12 cellular contexts compared by ENCODE assay signal in genomic region chr3:35638640-35639250, GRCh38. TPM values are rescaled to one million over a fixed set of nuclear protein-coding genes. Genes with fewer than 3 reads are reported as not detected.
A peak's percentile ranks its signal among the peaks of the same experiment; 100 is the strongest.
DNase-seq lines count a peak whose midpoint lies in the region; ATAC-seq, FAIRE-seq and TF ChIP-seq lines count a peak whose summit lies in the region.
"Had no signal": no experiment of that assay in that cellular context is flagged by ENCODE, and none has a peak within 500 bp of the region (broad histone marks: within the 10 kb centered on the region; RNA-seq: fewer than 3 reads in every experiment).

No MANE protein-coding gene starts in this region.

- no peak for TF ChIP-seq RAD21 in H1 (IDR thresholded peaks at IDR 0.05 in 1 of 2, conservative IDR thresholded peaks at IDR 0.05 in 1 of 2; ENCODE audit: low read depth in 2 of 2, low read length in 2 of 2)

- H2AFZ ChIP-seq in H1 (ENCODE audit: low read length): 0 out of 2 replicates have a peak overlapping the region, but pooled peaks have one; percentile 12

- H3K4me2 ChIP-seq in H1 (ENCODE audit: insufficient read depth in 1 of 2, low read depth in 2 of 2, low read length in 2 of 2): peak overlapping the region; percentile 96 to 100

- H3K9me3 Mint-ChIP-seq in naive thymus-derived CD8-positive, alpha-beta T cell: no peaks in the 10 kb centered on the region
- H3K9me3 Mint-ChIP-seq: activated T-helper 1 cell treated with anti-CD3 and anti-CD28 coated beads, Interleukin-12 subunit alpha, Interleukin-12 subunit beta, Interleukin-2, Interleukin-4 antibody, amounts not matched to agents 30 ng/mL and 10 ng/mL and 1 ng/mL, durations not matched to agents 14 hours and 24 hours and 36 hours; T-helper 1 cell treated with Interleukin-12 subunit alpha and Interleukin-12 subunit beta and Interleukin-4 antibody, amounts not matched to agents 30 μg/mL and 1 μg/mL, for 36 hours had no signal

- ATAC-seq in left ventricle myocardium superior (no peak), upper lobe of right lung (peak; percentile 9)
- no peak for ATAC-seq in naive thymus-derived CD8-positive, alpha-beta T cell

- H2BK15ac ChIP-seq in H1 (ENCODE audit: low read length): no peak overlapping the region

- H2BK120ac ChIP-seq in H1 (replicated peaks; ENCODE audit: low read depth, low read length): no peak overlapping the region

- no peaks in the 10 kb centered on the region for H3K79me2 ChIP-seq in H1 (ENCODE audit: control insufficient read depth in 1 of 2, insufficient read depth in 2 of 2, low read length in 2 of 2)

- no peak overlapping the region for H2BK20ac ChIP-seq in H1 (ENCODE audit: low read length)

- peaks cover 11% of the 10 kb centered on the region; the same call in 1 of the 2 replicates for H3K23me2 ChIP-seq in H1 (ENCODE audit: low read depth, low read length)

- POLR2A ChIA-PET in H1 (lab: Charles Lee; ENCODE audit: partially characterized antibody): interaction anchor here (0.6 kb wide), 1 partner anchor 1133 kb away, joined by 3 read pairs; no protein-coding TSS in a partner anchor
- POLR2A ChIA-PET in naive thymus-derived CD8-positive, alpha-beta T cell (lab: Charles Lee): no interaction called here

- H3K27ac ChIP-seq in cardiac muscle cell: no peak overlapping the region
- H3K27ac ChIP-seq in H1 (ENCODE audit: low read depth, low read length): no peak overlapping the region
- H3K27ac ChIP-seq in upper lobe of right lung: no peak overlapping the region

- no peak overlapping the region for H2BK5ac ChIP-seq in H1 (ENCODE audit: low read depth, low read length)

- H4K5ac ChIP-seq in H1 (ENCODE audit: insufficient read length, low read depth, low read length): no peak overlapping the region

- no peak overlapping the region for H3K23ac ChIP-seq in H1 (ENCODE audit: insufficient read length)

- H3K4me1 ChIP-seq in cardiac muscle cell (ENCODE audit: low read depth) (peaks cover 3% of the 10 kb centered on the region), H1 (replicated peaks in 1 of 4; ENCODE audit: control insufficient read depth in 3 of 4, insufficient read depth in 4 of 4, low read length in 3 of 4) (peaks cover 0 to 7% (median 4%) of the 10 kb centered on the region in 4 experiments; a peak in 5 of 7 replicates), upper lobe of right lung (no peaks in the 10 kb centered on the region)

- H3K27me3 Mint-ChIP-seq in naive thymus-derived CD8-positive, alpha-beta T cell: peaks cover 19 to 55% (median 26%) of the 10 kb centered on the region in 5 donors

- H3K14ac ChIP-seq in H1 (ENCODE audit: insufficient read length): no peak overlapping the region

- no peaks in the 10 kb centered on the region for H3K36me3 ChIP-seq in cardiac muscle cell
- H3K36me3 ChIP-seq in H1 (ENCODE audit: control insufficient read depth in 2 of 4, insufficient read depth in 4 of 4, low read length in 3 of 4): no peaks in the 10 kb centered on the region
- H3K36me3 ChIP-seq in upper lobe of right lung: no peaks in the 10 kb centered on the region

- DNase-seq in cardiac muscle cell (ENCODE audit: low read depth in 1 of 2, low spot score in 1 of 2) (no peak), left ventricle myocardium superior (no peak), H1 (ENCODE audit: low read depth in 1 of 2, low spot score in 2 of 2) (peak in 1 of 2 experiments; percentile 45), upper lobe of right lung (no peak), NCI-H345 (lab: John Stamatoyannopoulos, UW) (no peak), Kasumi-1 (lab: John Stamatoyannopoulos, UW) (no peak), DMS53 (lab: John Stamatoyannopoulos, UW) (no peak)
- DNase-seq in naive thymus-derived CD8-positive, alpha-beta T cell: no peak

- no peak overlapping the region for H3K9ac ChIP-seq in H1 (replicated peaks in 1 of 4; ENCODE audit: extremely low read depth in 1 of 4, low read depth in 3 of 4, low read length in 3 of 4)

- no peak overlapping the region for H4K91ac ChIP-seq in H1 (replicated peaks; ENCODE audit: insufficient read length, low read length)

- peaks cover 3 to 14% (median 11%) of the 10 kb centered on the region in 4 donors for H3K4me1 Mint-ChIP-seq in naive thymus-derived CD8-positive, alpha-beta T cell

- TF ChIP-seq POLR2A in H1 (IDR thresholded peaks at IDR 0.05; ENCODE audit: control extremely low read depth in 1 of 2, low read depth in 2 of 2, low read length in 2 of 2): no peak

- no peak overlapping the region for H3K56ac ChIP-seq in H1 (replicated peaks; ENCODE audit: insufficient read length, low read depth, low read length)

- H3K4me3 Mint-ChIP-seq in naive thymus-derived CD8-positive, alpha-beta T cell: peak overlapping the region in 7 of 10 donors; percentile 10 to 65 (median 22)
- H3K4me3 Mint-ChIP-seq: activated T-helper 1 cell treated with anti-CD3 and anti-CD28 coated beads, Interleukin-12 subunit alpha, Interleukin-12 subunit beta, Interleukin-2, Interleukin-4 antibody, amounts not matched to agents 30 ng/mL and 10 ng/mL and 1 ng/mL, durations not matched to agents 14 hours and 24 hours and 36 hours had no signal

- H3K4me3 ChIP-seq in cardiac muscle cell (peak overlapping the region; percentile 50), H1 (ENCODE audit: extremely low read depth in 1 of 4, insufficient read depth in 2 of 4, low read depth in 3 of 4, low read length in 4 of 4) (peak overlapping the region; percentile 65 to 74 (median 68)), upper lobe of right lung (no peak overlapping the region)

- H4K8ac ChIP-seq in H1 (ENCODE audit: extremely low read depth, insufficient read depth, low read length): 0 out of 2 replicates have a peak overlapping the region, but pooled peaks have one; percentile 21

- no peak overlapping the region for H3K4ac ChIP-seq in H1 (replicated peaks; ENCODE audit: insufficient read length, low read depth, low read length)

- TF ChIP-seq EP300 in H1 (IDR thresholded peaks at IDR 0.05; ENCODE audit: borderline replicate concordance in 1 of 2, low read depth in 2 of 2, low read length in 2 of 2): no peak

- H3K27ac Mint-ChIP-seq in naive thymus-derived CD8-positive, alpha-beta T cell: no peak overlapping the region
- H3K27ac Mint-ChIP-seq: activated T-helper 1 cell treated with anti-CD3 and anti-CD28 coated beads, Interleukin-12 subunit alpha, Interleukin-12 subunit beta, Interleukin-2, Interleukin-4 antibody, amounts not matched to agents 30 ng/mL and 10 ng/mL and 1 ng/mL, durations not matched to agents 14 hours and 24 hours and 36 hours; T-helper 1 cell treated with Interleukin-12 subunit alpha and Interleukin-12 subunit beta and Interleukin-4 antibody, amounts not matched to agents 30 μg/mL and 1 μg/mL, for 36 hours had no signal

- intact Hi-C loops in left ventricle myocardium superior (cut with micrococcal nuclease): no loop called here
- intact Hi-C loops in upper lobe of right lung (cut with DNase I): no loop called here

- H3K18ac ChIP-seq in H1 (ENCODE audit: extremely low read depth, low read length): no peak overlapping the region

- H3K79me1 ChIP-seq in H1 (ENCODE audit: low read depth, low read length): no peaks in the 10 kb centered on the region

- FAIRE-seq in H1 (lab: Jason Lieb, UNC): no peak
- FAIRE-seq: endometrium had no signal

- TF ChIP-seq CTCF in cardiac muscle cell (IDR thresholded peaks at IDR 0.05; ENCODE audit: low read depth, low read length) (no peak), H1 (IDR thresholded peaks at IDR 0.05; ENCODE audit: control extremely low read depth in 1 of 3, insufficient read depth in 1 of 3, low read depth in 1 of 3, low read length in 3 of 3) (no peak), upper lobe of right lung (IDR thresholded peaks at IDR 0.05) (no peak)

- CTCF ChIA-PET in H1 (lab: Charles Lee; ENCODE audit: partially characterized antibody): no interaction called here

- H2AK5ac ChIP-seq in H1 (ENCODE audit: low read depth, low read length): no peak overlapping the region

- no peaks in the 10 kb centered on the region for H3K9me3 ChIP-seq in cardiac muscle cell (ENCODE audit: low read depth)
- H3K9me3 ChIP-seq in H1 (ENCODE audit: insufficient read depth in 2 of 2, low read depth in 1 of 2, low read length in 1 of 2): no peaks in the 10 kb centered on the region
- no peaks in the 10 kb centered on the region for H3K9me3 ChIP-seq in upper lobe of right lung

- WGBS in H1 (ENCODE audit: extremely low coverage in 1 of 2, insufficient coverage in 1 of 2, insufficient read length in 1 of 2, insufficient replicate concordance in 2 of 2, low coverage in 1 of 2, low lambda C conversion rate in 2 of 2, missing lambda C conversion rate in 1 of 2), 2 experiments: 43% methylated on average over 22 of the region's 31 CpGs; no CpG with 5 or more reads in 1 of the 2 experiments

- H4K20me1 ChIP-seq in H1 (replicated peaks in 1 of 2; ENCODE audit: control insufficient read depth in 1 of 2, insufficient read depth in 2 of 2, low read length in 2 of 2): peaks cover 0 to 3% of the 10 kb centered on the region in 2 experiments

- H3K27me3 ChIP-seq in cardiac muscle cell (peaks cover 69% of the 10 kb centered on the region), H1 (replicated peaks in 1 of 4; ENCODE audit: control insufficient read depth in 3 of 4, extremely low read depth in 1 of 4, insufficient read depth in 3 of 4, low read length in 3 of 4) (peaks cover 19 to 32% (median 30%) of the 10 kb centered on the region in 4 experiments), upper lobe of right lung (peaks cover 28% of the 10 kb centered on the region)

- no peaks in the 10 kb centered on the region for H3K36me3 Mint-ChIP-seq in naive thymus-derived CD8-positive, alpha-beta T cell

- H2BK12ac ChIP-seq in H1 (ENCODE audit: low read depth, low read length): no peak overlapping the region

TF ChIP-seq in H1, 55 proteins besides CTCF, POLR2A, EP300 and RAD21 (continues in another document):
- TF ChIP-seq BRCA1 (IDR thresholded peaks at IDR 0.05; ENCODE audit: low read depth, low read length) (no peak), GABPA (IDR thresholded peaks at IDR 0.05; ENCODE audit: borderline replicate concordance, insufficient read depth, low read length) (no peak), CTBP2 (IDR thresholded peaks at IDR 0.05; ENCODE audit: borderline replicate concordance, insufficient read depth, insufficient read length, low read length) (no peak), CEBPB (IDR thresholded peaks at IDR 0.05; ENCODE audit: low read depth, low read length) (no peak)

RNA-seq across cellular contexts. Expression of gene ARPP21, which starts 0.6 kb away (rescaled TPM):
- total RNA-seq in cardiac muscle cell (0.32 TPM in 1 of 2 replicates, not detected in the other), left ventricle myocardium superior (not detected), upper lobe of right lung (not detected)
- polyA plus RNA-seq in cardiac muscle cell (0.04 and 0.70 TPM in 2 replicates), H1 (2011; rRNA removed) (not detected in 2 replicates)
- not detected in 2 replicates for total RNA-seq in H1 (2021; fragmentation: NEBNext Ultra II Directional; extraction: Animal tissue kit (Norgen Biotek cat#: 25700))
- polyA plus RNA-seq in H1 (2011; cell fraction: cytosol; rRNA removed): not detected
- not detected for polyA plus RNA-seq in H1 (2011; cell fraction: nucleus; rRNA removed)
- polyA plus RNA-seq in H1 (2012, experiment 1 of 2): not detected in 4 replicates
- polyA plus RNA-seq in H1 (2012, experiment 2 of 2): not detected
- polyA plus RNA-seq in H1 (2013, experiment 1 of 2): not detected
- polyA plus RNA-seq in H1 (2013, experiment 2 of 2): 0.11 TPM
- polyA minus RNA-seq in H1 (2011; rRNA and poly(A)+ RNA removed): not detected in 2 replicates
- polyA minus RNA-seq in H1 (2011; cell fraction: cytosol; rRNA and poly(A)+ RNA removed): not detected
- not detected for polyA minus RNA-seq in H1 (2011; cell fraction: nucleus; rRNA and poly(A)+ RNA removed)
- not detected for total RNA-seq in naive thymus-derived CD8-positive, alpha-beta T cell
- not detected for polyA plus RNA-seq in naive thymus-derived CD8-positive, alpha-beta T cell
- total RNA-seq: activated T-helper 1 cell treated with anti-CD3 and anti-CD28 coated beads, Interleukin-12 subunit alpha, Interleukin-12 subunit beta, Interleukin-2, Interleukin-4 antibody, amounts not matched to agents 30 ng/mL and 10 ng/mL and 1 ng/mL, durations not matched to agents 14 hours and 24 hours and 36 hours; mononuclear cell had no signal
